Comparison of ENCODE assay signal across 9 cellular contexts in genomic region chr18:23964282-23965238, GRCh38. TPM values are rescaled to one million over a fixed set of nuclear protein-coding genes. Genes with fewer than 3 reads are reported as not detected.
A peak's percentile ranks its signal among the peaks of the same experiment; 100 is the strongest.
DNase-seq lines count a peak whose midpoint lies in the region; ATAC-seq, FAIRE-seq and TF ChIP-seq lines count a peak whose summit lies in the region.
"Had no signal": no experiment of that assay in that cellular context is flagged by ENCODE, and none has a peak within 500 bp of the region (broad histone marks: within the 10 kb centered on the region; RNA-seq: fewer than 3 reads in every experiment).

No MANE protein-coding gene starts in this region.

- intact Hi-C loops in ascending aorta (cut with DNase I): no loop called here

- no peaks in the 10 kb centered on the region for H3K27me3 Mint-ChIP-seq in activated T-cell treated with anti-CD3 and anti-CD28 coated beads, Interleukin-2, amount 50 U/mL, for 72 hours (ENCODE audit: low read depth)
- no peaks in the 10 kb centered on the region for H3K27me3 Mint-ChIP-seq in memory B cell

- TF ChIP-seq CTCF in ascending aorta (IDR thresholded peaks at IDR 0.05): no peak

- peak overlapping the region; percentile 57 to 60 for H3K4me3 Mint-ChIP-seq in activated T-cell treated with anti-CD3 and anti-CD28 coated beads, Interleukin-2, amount 50 U/mL, for 72 hours
- H3K4me3 Mint-ChIP-seq in memory B cell: peak overlapping the region; percentile 60

- H3K4me1 ChIP-seq in ascending aorta: no peaks in the 10 kb centered on the region
- H3K4me1 ChIP-seq: Caco-2 had no signal

- FAIRE-seq in GM19239 (lab: Jason Lieb, UNC): no peak

- H3K4me3 ChIP-seq in ascending aorta: no peak overlapping the region

- in situ Hi-C loops in ACHN (cut with HindIII; ENCODE audit: low pct_ligation_motif_present, low pct_unique_long_range_greater_than_20kb, low sequenced_read_pairs): no loop called here

- peak; percentile 78 for DNase-seq in ACHN
- DNase-seq in NCI-H69 (lab: John Stamatoyannopoulos, UW): peak; percentile 81
- DNase-seq in activated T-cell treated with anti-CD3 and anti-CD28 coated beads, Interleukin-2, amount 50 U/mL, for 72 hours: peak; percentile 60 to 61
- DNase-seq in memory B cell (ENCODE audit: low spot score in 2 of 2): no peak
- no peak for DNase-seq in ascending aorta (ENCODE audit: low spot score in 2 of 2)
- no peak for DNase-seq in GM19239 (ENCODE audit: insufficient read length, low spot score)
- DNase-seq: Caco-2 had no signal

- H3K9me3 Mint-ChIP-seq in activated T-cell treated with anti-CD3 and anti-CD28 coated beads, Interleukin-2, amount 50 U/mL, for 72 hours: peaks cover 0 to 1% of the 10 kb centered on the region in 2 donors
- H3K9me3 Mint-ChIP-seq in memory B cell: no peaks in the 10 kb centered on the region

- ATAC-seq in activated T-cell treated with anti-CD3 and anti-CD28 coated beads, Interleukin-2, amount 50 U/mL, for 72 hours (replicated peaks in 1 of 2): peak; percentile 76 to 87
- ATAC-seq in memory B cell (ENCODE audit: low read depth): peak; percentile 28
- no peak for ATAC-seq in GM18517 (IDR thresholded peaks at IDR 0.05; ENCODE audit: unreplicated experiment)
- no peak for ATAC-seq in GM18907 (IDR thresholded peaks at IDR 0.05; ENCODE audit: unreplicated experiment)

- H3K36me3 ChIP-seq in ascending aorta: no peaks in the 10 kb centered on the region

- H3K9me3 ChIP-seq in ascending aorta: no peaks in the 10 kb centered on the region
- H3K9me3 ChIP-seq: Caco-2 had no signal

- H3K27ac Mint-ChIP-seq in activated T-cell treated with anti-CD3 and anti-CD28 coated beads, Interleukin-2, amount 50 U/mL, for 72 hours: peak overlapping the region; percentile 86
- peak overlapping the region; percentile 64 for H3K27ac Mint-ChIP-seq in memory B cell

- no peak overlapping the region for H3K27ac ChIP-seq in ascending aorta

- no peaks in the 10 kb centered on the region for H3K27me3 ChIP-seq in ascending aorta

- no peaks in the 10 kb centered on the region for H3K36me3 Mint-ChIP-seq in activated T-cell treated with anti-CD3 and anti-CD28 coated beads, Interleukin-2, amount 50 U/mL, for 72 hours (ENCODE audit: insufficient read depth in 2 of 2)
- H3K36me3 Mint-ChIP-seq in memory B cell: no peaks in the 10 kb centered on the region

- H3K4me1 Mint-ChIP-seq in activated T-cell treated with anti-CD3 and anti-CD28 coated beads, Interleukin-2, amount 50 U/mL, for 72 hours (ENCODE audit: low read depth): peaks cover 60% of the 10 kb centered on the region
- peaks cover 41% of the 10 kb centered on the region for H3K4me1 Mint-ChIP-seq in memory B cell

RNA-seq across cellular contexts. Expression of gene TTC39C, which starts 50.0 kb away (rescaled TPM):
- total RNA-seq in activated T-cell treated with anti-CD3 and anti-CD28 coated beads, Interleukin-2, amount 50 U/mL, for 72 hours: 10 to 100 TPM; 38.8 to 41.3 TPM
- total RNA-seq in ascending aorta: 18.2 TPM

Comparison
In these comparisons a context has a peak if more than half of its experiments do, and no peak if none do; other contexts are left out.
1. DNase-seq: peak in ACHN (single experiment), NCI-H69 (single experiment) and activated T-cell treated with anti-CD3 and anti-CD28 coated beads, Interleukin-2, amount 50 U/mL, for 72 hours (2 of 2); none in memory B cell (0 of 2), ascending aorta (0 of 2) and GM19239 (single experiment).
2. ATAC-seq: peak in activated T-cell treated with anti-CD3 and anti-CD28 coated beads, Interleukin-2, amount 50 U/mL, for 72 hours (2 of 2) and memory B cell (single experiment); none in GM18517 (single experiment) and GM18907 (single experiment).